In the genomic region with DNA sequence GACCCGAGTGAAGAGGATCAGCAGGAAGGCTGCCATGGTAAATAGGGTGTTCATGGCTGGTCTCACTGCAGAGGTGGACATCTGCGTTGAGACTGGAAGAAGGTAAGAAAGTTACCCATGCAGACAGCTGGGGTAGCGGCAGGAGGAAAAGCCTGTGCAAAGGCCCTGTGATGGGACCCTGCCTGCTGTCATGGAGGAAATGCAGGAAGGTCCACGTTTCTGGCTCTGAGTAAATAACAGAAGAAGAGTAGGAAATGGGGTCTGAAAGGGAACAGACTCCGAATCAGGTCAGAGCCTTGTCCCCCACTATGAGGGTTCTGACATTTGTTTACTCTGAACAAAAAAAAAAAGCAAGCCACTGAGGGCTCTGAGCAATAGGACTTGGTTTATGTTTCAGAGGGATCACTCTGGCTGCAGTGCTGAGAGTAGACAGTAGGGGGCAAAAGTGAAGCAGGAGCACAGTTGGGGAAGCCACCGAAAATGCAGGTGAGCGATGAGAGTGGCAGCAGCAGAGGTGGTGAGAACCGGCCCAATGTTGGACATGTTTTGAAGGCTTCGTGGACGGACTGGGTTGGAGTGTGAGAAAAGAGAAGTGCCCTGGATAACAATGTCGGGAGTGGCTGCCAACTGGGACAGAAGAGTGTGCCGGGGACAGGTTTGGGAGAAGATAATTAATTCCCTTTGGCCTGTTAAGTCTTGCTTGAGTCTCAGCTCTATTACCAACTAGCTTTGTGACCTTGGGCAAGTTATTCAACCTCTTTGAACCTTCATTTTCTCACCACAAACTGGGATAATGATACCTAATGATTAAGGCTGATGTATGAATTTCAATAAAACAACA, we compare ENCODE assay signal across 8 cellular contexts. TPM values are rescaled to one million over a fixed set of nuclear protein-coding genes. Genes with fewer than 3 reads are reported as not detected.
DNase-seq lines count a peak whose midpoint lies in the region; ATAC-seq and TF ChIP-seq lines count a peak whose summit lies in the region.

No MANE protein-coding gene starts in this region.

- H3K27ac ChIP-seq in SU-DHL-6 (ENCODE audit: low read depth, low read length), result no peak overlapping the region
- no peak overlapping the region for H3K27ac ChIP-seq in spleen

- TF ChIP-seq CTCF in SU-DHL-6 (IDR thresholded peaks at IDR 0.05; ENCODE audit: insufficient read depth, low read length, poor library complexity, severe bottlenecking) (peak; percentile 83), spleen (IDR thresholded peaks at IDR 0.05 in 8 of 11, conservative IDR thresholded peaks at IDR 0.05 in 3 of 11) (peak; percentile 64 to 89 (median 80))

- ATAC-seq in GM21717 (IDR thresholded peaks at IDR 0.05; ENCODE audit: unreplicated experiment), result peak; percentile 85
- peak; percentile 90 for ATAC-seq in activated naive CD8-positive, alpha-beta T cell treated with anti-CD3 and anti-CD28 coated beads, Interleukin-2, amount 50 U/mL, for 24 hours

- no peaks in the 10 kb centered on the region for H4K20me1 ChIP-seq in SU-DHL-6 (ENCODE audit: low read depth, low read length)

- H3K4me3 Mint-ChIP-seq in activated naive CD8-positive, alpha-beta T cell treated with anti-CD3 and anti-CD28 coated beads, Interleukin-2, amount 50 U/mL, for 24 hours, result no peak overlapping the region

- H3K27ac Mint-ChIP-seq in activated naive CD8-positive, alpha-beta T cell treated with anti-CD3 and anti-CD28 coated beads, Interleukin-2, amount 50 U/mL, for 24 hours, result no peak overlapping the region

- H3K9me3 ChIP-seq in SU-DHL-6 (ENCODE audit: insufficient read depth, low read length) (no peaks in the 10 kb centered on the region), spleen (no peaks in the 10 kb centered on the region)

- no peak overlapping the region for H3K9ac ChIP-seq in SU-DHL-6 (ENCODE audit: low read length)

- no peak overlapping the region for H3K4me2 ChIP-seq in SU-DHL-6 (ENCODE audit: low read depth, low read length, poor library complexity, severe bottlenecking)

- H3K79me2 ChIP-seq in SU-DHL-6 (ENCODE audit: insufficient read depth, low read length), result no peaks in the 10 kb centered on the region

- intact Hi-C loops in spleen (cut with DNase I; ENCODE audit: low total_unique reads), result no loop called here

- H3K27me3 Mint-ChIP-seq in activated naive CD8-positive, alpha-beta T cell treated with anti-CD3 and anti-CD28 coated beads, Interleukin-2, amount 50 U/mL, for 24 hours, result no peaks in the 10 kb centered on the region

- H3K27me3 ChIP-seq in SU-DHL-6 (ENCODE audit: low read length) (no peaks in the 10 kb centered on the region), spleen (replicated peaks in 1 of 7) (no peaks in the 10 kb centered on the region)

- peaks cover 13% of the 10 kb centered on the region for H3K36me3 Mint-ChIP-seq in activated naive CD8-positive, alpha-beta T cell treated with anti-CD3 and anti-CD28 coated beads, Interleukin-2, amount 50 U/mL, for 24 hours (ENCODE audit: low read depth)

- H3K4me1 ChIP-seq in spleen, result peaks cover 0 to 19% (median 3%) of the 10 kb centered on the region in 6 donors

- H3K9me3 Mint-ChIP-seq in activated naive CD8-positive, alpha-beta T cell treated with anti-CD3 and anti-CD28 coated beads, Interleukin-2, amount 50 U/mL, for 24 hours, result no peaks in the 10 kb centered on the region

- 73 to 84% (median 75%) methylated on average over 12 of the region's 12 CpGs for WGBS in spleen, 5 donors

- H2AFZ ChIP-seq in SU-DHL-6 (ENCODE audit: low read depth, low read length, severe bottlenecking), result no peak overlapping the region

- H3K36me3 ChIP-seq in SU-DHL-6 (ENCODE audit: low read length) (no peaks in the 10 kb centered on the region), spleen (peaks cover 0 to 96% (median 30%) of the 10 kb centered on the region in 6 donors)

- H3F3A ChIP-seq in SU-DHL-6 (ENCODE audit: insufficient read depth), result no peaks in the 10 kb centered on the region

- H3K4me3 ChIP-seq in SU-DHL-6 (ENCODE audit: insufficient read depth, low read length, poor library complexity, severe bottlenecking) (no peak overlapping the region), spleen (no peak overlapping the region)

- no peaks in the 10 kb centered on the region for H3K9me2 ChIP-seq in SU-DHL-6 (replicated peaks; ENCODE audit: insufficient read depth, low read length)

- no peak for TF ChIP-seq POLR2A in spleen (IDR thresholded peaks at IDR 0.05)

- H3K4me1 Mint-ChIP-seq in activated naive CD8-positive, alpha-beta T cell treated with anti-CD3 and anti-CD28 coated beads, Interleukin-2, amount 50 U/mL, for 24 hours, result peaks cover 17% of the 10 kb centered on the region

- DNase-seq in GDM1 (lab: John Stamatoyannopoulos, UW) (peak; percentile 22), Kasumi-1 (lab: John Stamatoyannopoulos, UW) (peak; percentile 49 to 64), hepatic stellate cell (ENCODE audit: low spot score) (peak; percentile 28), spleen (peak; percentile 79), NCI-H128 (lab: John Stamatoyannopoulos, UW; ENCODE audit: unreplicated experiment) (no peak)
- peak; percentile 85 for DNase-seq in activated naive CD8-positive, alpha-beta T cell treated with anti-CD3 and anti-CD28 coated beads, Interleukin-2, amount 50 U/mL, for 24 hours

RNA-seq across cellular contexts. Expression of gene MAP7, which starts 57.9 kb away (rescaled TPM):
- total RNA-seq in spleen, result 1 to 10 TPM; 1.3 to 4.9 (median 3.3) TPM
- 1 to 10 TPM in 1 of 3 donors, under 1 TPM in 2; 0.67 to 1.4 (median 0.74) TPM for polyA plus RNA-seq in spleen
